21 cellular contexts compared by ENCODE assay signal in the genomic region with DNA sequence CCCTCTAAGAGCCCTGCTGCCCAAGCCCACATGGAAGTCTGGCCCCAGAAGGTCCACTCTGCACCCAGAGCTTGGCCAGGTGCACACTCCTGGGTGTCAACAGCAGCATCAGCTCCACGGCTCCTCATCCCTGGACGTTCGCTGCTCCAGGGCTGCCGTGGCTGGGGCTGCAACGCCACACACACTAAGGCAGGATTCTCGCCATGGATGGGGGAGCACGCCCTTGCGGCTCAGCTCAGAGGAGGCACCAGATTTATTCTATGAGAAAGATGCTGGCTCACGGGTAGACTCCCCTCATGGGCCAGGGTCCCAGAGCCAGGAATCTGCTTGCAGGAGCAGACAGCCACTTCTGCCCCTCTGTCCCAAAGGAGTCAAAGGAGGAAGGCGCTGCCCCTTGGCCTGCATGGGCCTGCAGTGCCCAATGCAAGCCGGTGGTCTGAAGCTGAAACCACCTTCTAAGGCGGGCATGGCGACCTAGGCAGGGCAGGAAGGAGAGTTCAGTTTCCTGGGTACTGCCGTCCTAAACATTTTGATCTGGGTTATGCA. TPM values are rescaled to one million over a fixed set of nuclear protein-coding genes. Genes with fewer than 3 reads are reported as not detected.
"Had no signal": no experiment of that assay in that cellular context is flagged by ENCODE, and none has a peak within 500 bp of the region (broad histone marks: within the 10 kb centered on the region; RNA-seq: fewer than 3 reads in every experiment).

No MANE protein-coding gene starts in this region.

- H3K9me3 ChIP-seq: gastrocnemius medialis, neutrophil, pancreas, upper lobe of left lung had no signal

- H3K27ac ChIP-seq: breast epithelium, esophagus squamous epithelium, gastrocnemius medialis, heart right ventricle, neutrophil, pancreas, upper lobe of left lung had no signal

- H3K4me3 Mint-ChIP-seq: activated CD4-positive, alpha-beta T cell treated with anti-CD3 and anti-CD28 coated beads, Interleukin-2, amount 10 ng/mL, durations not matched to agents 7 days and 5 days; activated CD8-positive, alpha-beta T cell treated with anti-CD3 and anti-CD28 coated beads for 36 hours; endodermal cell; naive thymus-derived CD8-positive, alpha-beta T cell; T-helper 17 cell had no signal

- H3K36me3 Mint-ChIP-seq: activated naive CD4-positive, alpha-beta T cell treated with anti-CD3 and anti-CD28 coated beads, Interleukin-2, amount 50 U/mL, for 72 hours had no signal

- H3K27ac Mint-ChIP-seq: activated CD4-positive, alpha-beta T cell treated with anti-CD3 and anti-CD28 coated beads, Interleukin-2, amount 10 ng/mL, durations not matched to agents 7 days and 5 days; activated CD8-positive, alpha-beta T cell treated with anti-CD3 and anti-CD28 coated beads for 36 hours; activated naive CD4-positive, alpha-beta T cell treated with anti-CD3 and anti-CD28 coated beads, Interleukin-2, amount 50 U/mL, for 72 hours; endodermal cell; naive thymus-derived CD8-positive, alpha-beta T cell; T-helper 17 cell had no signal

- H3K9me3 Mint-ChIP-seq: activated CD4-positive, alpha-beta T cell treated with anti-CD3 and anti-CD28 coated beads, Interleukin-2, amount 10 ng/mL, durations not matched to agents 7 days and 5 days had no signal

- H3K36me3 ChIP-seq: breast epithelium, esophagus squamous epithelium, gastrocnemius medialis, heart right ventricle, neutrophil, pancreas, upper lobe of left lung had no signal

- H3K4me1 Mint-ChIP-seq: endodermal cell had no signal

- H3K4me1 ChIP-seq: breast epithelium, gastrocnemius medialis, heart right ventricle, pancreas, upper lobe of left lung had no signal

- H3K4me3 ChIP-seq: breast epithelium, esophagus squamous epithelium, gastrocnemius medialis, heart right ventricle, pancreas, upper lobe of left lung had no signal

- H3K27me3 ChIP-seq: pancreas, upper lobe of left lung had no signal

- DNase-seq: activated CD4-positive, alpha-beta T cell treated with anti-CD3 and anti-CD28 coated beads, Interleukin-2, amount 10 ng/mL, durations not matched to agents 7 days and 5 days; activated CD8-positive, alpha-beta T cell treated with anti-CD3 and anti-CD28 coated beads for 36 hours; activated T-cell treated with anti-CD3 and anti-CD28 coated beads, Interleukin-2, amount 50 U/mL, for 1 hour; cortex of kidney; endodermal cell; esophagus squamous epithelium; gastrocnemius medialis; islet precursor cell; stimulated activated CD4-positive, alpha-beta T cell treated with anti-CD3 and anti-CD28 coated beads, Interleukin-4, amount 100 ng/mL, for 1 hour; stimulated activated naive CD4-positive, alpha-beta T cell treated with Interleukin-2 at 50 U/mL for 16 hours; T-helper 17 cell had no signal

- ATAC-seq: activated CD8-positive, alpha-beta T cell treated with anti-CD3 and anti-CD28 coated beads for 36 hours; activated naive CD4-positive, alpha-beta T cell treated with anti-CD3 and anti-CD28 coated beads, Interleukin-2, amount 50 U/mL, for 72 hours; gastrocnemius medialis; naive thymus-derived CD8-positive, alpha-beta T cell; pancreas; sciatic nerve; T-helper 17 cell had no signal

RNA-seq across cellular contexts. Expression of a gene that starts 42.1 kb away (rescaled TPM):
- total RNA-seq: activated CD4-positive, alpha-beta T cell treated with anti-CD3 and anti-CD28 coated beads, Interleukin-2, amount 10 ng/mL, durations not matched to agents 7 days and 5 days; naive thymus-derived CD8-positive, alpha-beta T cell; SK-MEL-5; subcutaneous adipose tissue; T-helper 17 cell had no signal
- polyA plus RNA-seq: naive thymus-derived CD8-positive, alpha-beta T cell had no signal
